14 cellular contexts compared by ENCODE assay signal in the genomic region with DNA sequence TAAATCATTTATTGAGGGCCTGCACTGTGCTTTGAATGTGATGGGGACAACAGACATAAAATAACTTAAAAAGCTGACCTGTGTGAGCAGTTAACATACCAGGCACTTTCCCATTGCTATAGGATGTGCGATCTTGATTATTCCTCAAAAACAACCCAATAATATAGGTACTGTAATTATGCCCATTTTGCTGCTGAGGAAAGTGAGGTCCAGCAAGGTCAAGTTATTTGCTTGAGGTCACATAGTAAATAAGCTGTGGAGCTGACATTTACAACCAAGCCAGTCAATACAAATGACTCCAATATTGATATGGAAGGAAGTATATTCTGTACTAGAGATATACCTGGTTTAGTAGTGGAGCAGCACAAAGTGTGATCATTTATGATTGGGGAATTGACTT.
A peak's percentile ranks its signal among the peaks of the same experiment; 100 is the strongest.
DNase-seq lines count a peak whose midpoint lies in the region; ATAC-seq and TF ChIP-seq lines count a peak whose summit lies in the region.
"Had no signal": no experiment of that assay in that cellular context is flagged by ENCODE, and none has a peak within 500 bp of the region (broad histone marks: within the 10 kb centered on the region; RNA-seq: fewer than 3 reads in every experiment).

No MANE protein-coding gene starts in this region.

- TF ChIP-seq CTCF in PC-9 (conservative IDR thresholded peaks at IDR 0.05) (no peak), parathyroid adenoma (IDR thresholded peaks at IDR 0.05) (no peak)

- in situ Hi-C loops in KBM-7 (cut with MboI; ENCODE audit: low pct_unique_long_range_greater_than_20kb, low sequenced_read_pairs), result no loop called here

- H3K36me3 ChIP-seq in ACC112 (ENCODE audit: insufficient read depth, low read length), result peaks cover 21% of the 10 kb centered on the region; the same call in 1 of the 2 replicates
- H3K36me3 ChIP-seq in PC-9 (ENCODE audit: low read depth), result no peaks in the 10 kb centered on the region
- H3K36me3 ChIP-seq in parathyroid adenoma (ENCODE audit: control insufficient read depth, insufficient read depth, low read length), result no peaks in the 10 kb centered on the region

- BruUV-seq in PC-9 (replicated peaks; lab: Mats Ljungman, UMichigan), result no TSS peak

- no peak for DNase-seq in PC-9
- no peak for DNase-seq in epithelial cell of prostate (ENCODE audit: low read depth, low spot score)
- no peak for DNase-seq in 8988T
- no peak for DNase-seq in KBM-7
- no peak for DNase-seq in HUDEP-2 (lab: John Stamatoyannopoulos, UW; ENCODE audit: unreplicated experiment in 76 of 76)
- DNase-seq: CD4-positive, alpha-beta memory T cell; DMS79; Kasumi-1; NCI-H1930; NCI-H2171 treated with DMSO at 0.1 percent for 48 hours; NCI-H510A treated with DMSO at 0.1 percent for 48 hours had no signal

- ATAC-seq in HG02759 (IDR thresholded peaks at IDR 0.05; ENCODE audit: unreplicated experiment), result no peak

- H3K27ac ChIP-seq in ACC112 (ENCODE audit: low read depth, low read length) (peak overlapping the region; percentile 96), PC-9 (peak overlapping the region; percentile 88), epithelial cell of prostate (peak overlapping the region; percentile 95), parathyroid adenoma (peak overlapping the region; percentile 67)

- H3K9ac ChIP-seq in parathyroid adenoma, result no peak overlapping the region

- H2AFZ ChIP-seq in ACC112 (ENCODE audit: low read length, unreplicated experiment) (no peak overlapping the region), PC-9 (no peak overlapping the region), parathyroid adenoma (no peak overlapping the region)

- H3F3A ChIP-seq in PC-9 (ENCODE audit: insufficient read depth, low read depth), result peaks cover 26% of the 10 kb centered on the region

- intact Hi-C loops in PC-9 (cut with micrococcal nuclease; ENCODE audit: unreplicated experiment), result loop anchor here (2.0 kb wide), 1 partner anchor 46 kb away; no protein-coding TSS in a partner anchor

- H3K27me3 ChIP-seq in ACC112 (ENCODE audit: insufficient read depth, low read length) (no peaks in the 10 kb centered on the region), PC-9 (ENCODE audit: insufficient read depth, low read depth) (no peaks in the 10 kb centered on the region), parathyroid adenoma (ENCODE audit: control insufficient read depth, insufficient read depth, low read length) (no peaks in the 10 kb centered on the region)

- peak overlapping the region; percentile 68 for H3K4me2 ChIP-seq in PC-9
- no peak overlapping the region for H3K4me2 ChIP-seq in parathyroid adenoma (ENCODE audit: low read length)

- no peaks in the 10 kb centered on the region for H3K9me2 ChIP-seq in PC-9 (ENCODE audit: insufficient read depth)

- POLR2A ChIA-PET in PC-9 (lab: Charles Lee; ENCODE audit: unreplicated experiment), result no interaction called here

- peak overlapping the region; percentile 4; the same call in 1 of the 2 replicates for H3K4me3 ChIP-seq in ACC112 (ENCODE audit: low read depth, low read length)
- H3K4me3 ChIP-seq in PC-9, result no peak overlapping the region
- no peak overlapping the region for H3K4me3 ChIP-seq in parathyroid adenoma (ENCODE audit: low read depth, low read length)

- peaks cover 97% of the 10 kb centered on the region for H3K79me2 ChIP-seq in ACC112 (ENCODE audit: control insufficient read depth, insufficient read depth, low read length, unreplicated experiment)
- peaks cover 82% of the 10 kb centered on the region for H3K79me2 ChIP-seq in PC-9 (ENCODE audit: low read depth)
- H3K79me2 ChIP-seq in parathyroid adenoma, result peaks cover 5% of the 10 kb centered on the region

- H4K20me1 ChIP-seq in PC-9 (ENCODE audit: insufficient read depth), result no peaks in the 10 kb centered on the region

- CTCF ChIA-PET in PC-9 (lab: Charles Lee), result no interaction called here

- H3K4me1 ChIP-seq in ACC112 (ENCODE audit: control insufficient read depth, insufficient read depth, low read length, unreplicated experiment) (peaks cover 79% of the 10 kb centered on the region), PC-9 (replicated peaks; ENCODE audit: insufficient read depth) (peaks cover 46% of the 10 kb centered on the region), parathyroid adenoma (peaks cover 19% of the 10 kb centered on the region)

- H3K9me3 ChIP-seq in PC-9 (ENCODE audit: insufficient read depth, low read depth), result no peaks in the 10 kb centered on the region
- no peaks in the 10 kb centered on the region for H3K9me3 ChIP-seq in parathyroid adenoma (ENCODE audit: control insufficient read depth, low read length)
